15 cellular contexts compared by ENCODE assay signal in the genomic region with DNA sequence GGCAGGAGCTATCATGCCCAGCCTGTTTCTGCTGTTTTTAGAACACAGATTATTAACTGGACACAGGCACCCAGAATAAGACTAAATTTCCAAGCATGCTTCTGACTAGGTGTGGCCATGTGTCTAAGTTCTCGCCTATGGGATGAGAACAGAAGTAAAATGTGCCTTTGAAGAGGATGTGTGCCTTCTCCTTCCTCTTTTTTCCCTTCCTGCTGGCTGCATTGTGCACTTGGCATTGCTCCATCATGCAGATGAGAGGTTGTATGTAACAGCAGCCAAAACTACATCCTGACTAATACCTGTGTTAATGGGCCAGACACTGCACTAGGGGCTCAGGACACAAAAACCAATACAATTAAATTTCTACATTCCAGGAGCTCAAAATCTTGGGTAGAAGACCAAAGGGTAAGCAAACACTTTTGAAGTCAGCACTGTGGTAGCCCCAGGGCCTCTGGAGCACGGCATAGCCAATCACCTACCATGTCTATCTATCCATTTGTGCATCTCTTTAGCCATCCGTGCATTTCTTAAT. TPM values are rescaled to one million over a fixed set of nuclear protein-coding genes. Genes with fewer than 3 reads are reported as not detected.
DNase-seq lines count a peak whose midpoint lies in the region; ATAC-seq and TF ChIP-seq lines count a peak whose summit lies in the region.
"Had no signal": no experiment of that assay in that cellular context is flagged by ENCODE, and none has a peak within 500 bp of the region (broad histone marks: within the 10 kb centered on the region; RNA-seq: fewer than 3 reads in every experiment).

No MANE protein-coding gene starts in this region.

- TF ChIP-seq CTCF in Panc1 (IDR thresholded peaks at IDR 0.05) (no peak), GM13976 (IDR thresholded peaks at IDR 0.05; ENCODE audit: borderline replicate concordance, control extremely low read depth, extremely low read depth, insufficient read depth, missing control alignments) (no peak)

- in situ Hi-C loops in Panc1 (cut with HindIII; ENCODE audit: low pct_unique_long_range_greater_than_20kb, low sequenced_read_pairs) (no loop called here), GM13976 (cut with MboI; ENCODE audit: low sequenced_read_pairs, unreplicated experiment) (no loop called here)

- no peaks in the 10 kb centered on the region for H3K9me3 ChIP-seq in Panc1 (ENCODE audit: control insufficient read depth, insufficient read depth, low read depth, low read length)
- H3K9me3 ChIP-seq: breast epithelium had no signal

- H3K27ac ChIP-seq in Panc1 (ENCODE audit: low read length) (peak overlapping the region; percentile 68), epithelial cell of prostate (no peak overlapping the region)

- H3K4me1 ChIP-seq in Panc1 (ENCODE audit: control insufficient read depth, insufficient read depth, low read length) = peaks cover 48% of the 10 kb centered on the region
- H3K4me1 ChIP-seq: breast epithelium had no signal

- POLR2A ChIA-PET in Panc1 (lab: Charles Lee) = no interaction called here

- CTCF ChIA-PET in Panc1 (lab: Charles Lee) = interaction anchor here (0.7 kb wide), 1 partner anchor 17 kb away, joined by 4 read pairs; no protein-coding TSS in a partner anchor

- intact Hi-C loops in Panc1 (cut with micrococcal nuclease; ENCODE audit: unreplicated experiment) = no loop called here

- no TSS peak for BruUV-seq in Panc1 (replicated peaks; lab: Mats Ljungman, UMichigan)

- no peak for ATAC-seq in Panc1
- ATAC-seq: activated T-cell treated with anti-CD3 and anti-CD28 coated beads, Interleukin-2, amount 50 U/mL, for 4 hours had no signal

- DNase-seq in NCI-H2196 (lab: John Stamatoyannopoulos, UW; ENCODE audit: unreplicated experiment) = peak; percentile 7
- no peak for DNase-seq in NCI-H2196 treated with DMSO at 0.1 percent for 48 hours (lab: John Stamatoyannopoulos, UW; ENCODE audit: unreplicated experiment)
- DNase-seq in Panc1 (ENCODE audit: low read depth, low spot score) = no peak
- DNase-seq in epithelial cell of prostate (ENCODE audit: low read depth, low spot score) = peak; percentile 24
- DNase-seq in renal cortical epithelial cell (ENCODE audit: low read depth) = peak; percentile 76
- DNase-seq in NCI-H82 (lab: John Stamatoyannopoulos, UW) = no peak
- DNase-seq in effector CD8-positive, alpha-beta T cell (lab: John Stamatoyannopoulos, UW) = no peak
- no peak for DNase-seq in GM13976 (ENCODE audit: low spot score)
- DNase-seq: activated T-cell treated with anti-CD3 and anti-CD28 coated beads, Interleukin-2, amount 50 U/mL, for 4 hours; kidney glomerular epithelial cell had no signal

- no peaks in the 10 kb centered on the region for H3K27me3 ChIP-seq in Panc1 (ENCODE audit: control insufficient read depth, insufficient read depth, low read length)
- H3K27me3 ChIP-seq: breast epithelium had no signal

- no peak overlapping the region for H3K4me3 ChIP-seq in Panc1 (ENCODE audit: low read depth in 2 of 2, low read length in 2 of 2)
- H3K4me3 ChIP-seq: breast epithelium had no signal

- H3K36me3 ChIP-seq in Panc1 (ENCODE audit: control insufficient read depth, insufficient read depth, low read length) = no peaks in the 10 kb centered on the region
- H3K36me3 ChIP-seq: breast epithelium had no signal

RNA-seq across cellular contexts. Expression of a gene that starts 40.9 kb away (rescaled TPM):
- total RNA-seq in Panc1 (2021; ENCODE audit: unreplicated experiment) = not detected
- polyA plus RNA-seq in Panc1 (2012; ENCODE audit: insufficient read length) = not detected
- total RNA-seq in renal cortical epithelial cell = not detected in 2 replicates
- total RNA-seq: activated T-cell treated with anti-CD3 and anti-CD28 coated beads, Interleukin-2, amount 50 U/mL, for 4 hours; breast epithelium; fibroblast of lung; H1; LHCN-M2; omental fat pad had no signal
- polyA plus RNA-seq: fibroblast of lung, H1 had no signal

RNA-seq across cellular contexts. Expression of a gene that starts 55.4 kb away (rescaled TPM):
- total RNA-seq in Panc1 (2021; ENCODE audit: unreplicated experiment) (0.21 TPM), renal cortical epithelial cell (0.10 TPM in 1 of 2 replicates, not detected in the other)
- 0.12 TPM for polyA plus RNA-seq in Panc1 (2012; ENCODE audit: insufficient read length)

Comparison
In these comparisons a context has a peak if more than half of its experiments do, and no peak if none do; other contexts are left out.
1. DNase-seq: peak in NCI-H2196 (single experiment), epithelial cell of prostate (single experiment) and renal cortical epithelial cell (single experiment); none in NCI-H2196 treated with DMSO at 0.1 percent for 48 hours (single experiment), Panc1 (single experiment), NCI-H82 (single experiment), effector CD8-positive, alpha-beta T cell (single experiment) and GM13976 (single experiment).